ENCODE assay signal across 8 cellular contexts in the genomic region with DNA sequence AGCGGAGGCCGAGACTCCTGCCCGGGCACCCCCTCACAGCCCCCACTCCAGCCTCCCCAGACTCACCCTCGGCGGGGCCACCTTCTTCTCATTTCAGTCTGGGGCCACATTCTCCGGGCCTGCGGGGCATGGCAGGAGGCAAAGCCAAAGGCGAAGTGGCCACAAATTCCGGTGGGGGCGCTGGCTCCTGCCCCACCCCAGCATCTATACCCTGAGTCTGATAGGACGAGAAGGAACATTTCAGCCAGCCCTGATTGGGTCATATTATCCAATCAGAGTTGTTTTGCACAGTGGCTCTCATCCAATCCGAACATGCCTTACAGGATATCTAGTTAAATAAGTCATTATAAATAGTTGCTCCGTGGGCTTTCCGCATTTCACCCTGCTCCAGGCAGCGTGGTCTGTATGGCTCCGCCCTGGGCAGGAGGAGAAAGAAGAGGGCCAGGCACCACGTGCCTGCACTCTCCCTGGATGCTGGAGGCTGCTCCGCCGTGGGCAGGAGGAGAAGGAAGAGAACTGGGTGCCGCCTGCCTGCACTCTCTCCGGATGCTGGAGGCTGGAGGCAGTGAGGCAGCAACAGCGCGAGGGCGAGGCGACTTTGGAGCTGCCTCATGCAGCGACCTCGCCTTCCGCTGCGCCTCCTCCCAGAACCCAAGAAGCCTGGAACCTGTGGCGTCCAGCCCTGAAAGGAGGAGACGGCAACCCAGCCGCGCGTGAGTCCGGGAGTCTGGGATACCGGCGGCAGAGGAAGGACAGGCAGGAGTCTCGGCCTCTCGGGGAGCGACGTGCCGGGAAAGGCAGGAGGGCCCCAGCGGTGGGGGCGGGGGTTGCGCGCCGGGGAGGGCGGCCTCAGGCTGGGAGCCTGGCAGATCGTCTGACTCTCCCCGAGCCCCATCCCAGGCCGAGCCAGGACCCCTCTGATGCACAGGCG.
DNase-seq lines count a peak whose midpoint lies in the region; ATAC-seq and TF ChIP-seq lines count a peak whose summit lies in the region.

No MANE protein-coding gene starts in this region.

- H3K9ac ChIP-seq in parathyroid adenoma, result no peak overlapping the region

- no peaks in the 10 kb centered on the region for H3K79me2 ChIP-seq in parathyroid adenoma

- H3K4me3 ChIP-seq in epithelial cell of proximal tubule (ENCODE audit: low read depth, low read length), result peak overlapping the region; percentile 78
- peak overlapping the region; percentile 59 for H3K4me3 ChIP-seq in parathyroid adenoma (ENCODE audit: low read depth, low read length)

- TF ChIP-seq CTCF in C4-2B (conservative IDR thresholded peaks at IDR 0.05), result peak; percentile 46
- TF ChIP-seq CTCF in epithelial cell of proximal tubule (conservative IDR thresholded peaks at IDR 0.05; ENCODE audit: low read depth, low read length), result no peak
- no peak for TF ChIP-seq CTCF in parathyroid adenoma (IDR thresholded peaks at IDR 0.05)
- TF ChIP-seq CTCF in GM20000 (IDR thresholded peaks at IDR 0.05; ENCODE audit: extremely low read depth, missing control alignments), result no peak

- DNase-seq in NCI-H2227 (lab: John Stamatoyannopoulos, UW; ENCODE audit: unreplicated experiment) (peak; percentile 68), epithelial cell of proximal tubule (ENCODE audit: low read depth) (no peak), KG1 (lab: John Stamatoyannopoulos, UW) (no peak), GM20000 (ENCODE audit: low spot score) (no peak)

- H3K4me2 ChIP-seq in parathyroid adenoma (ENCODE audit: low read length), result peak overlapping the region; percentile 56

- no peaks in the 10 kb centered on the region for H3K9me3 ChIP-seq in parathyroid adenoma (ENCODE audit: control insufficient read depth, low read length)

- H2AFZ ChIP-seq in parathyroid adenoma, result no peak overlapping the region

- ATAC-seq in GM19328 (IDR thresholded peaks at IDR 0.05; ENCODE audit: unreplicated experiment) (no peak), HG02759 (IDR thresholded peaks at IDR 0.05; ENCODE audit: unreplicated experiment) (no peak)

- H3K4me1 ChIP-seq in parathyroid adenoma, result no peaks in the 10 kb centered on the region

- H3K36me3 ChIP-seq in parathyroid adenoma (ENCODE audit: control insufficient read depth, insufficient read depth, low read length), result no peaks in the 10 kb centered on the region

- H3K27ac ChIP-seq in C4-2B (peak overlapping the region; percentile 80), parathyroid adenoma (no peak overlapping the region)

- no peaks in the 10 kb centered on the region for H3K27me3 ChIP-seq in parathyroid adenoma (ENCODE audit: control insufficient read depth, insufficient read depth, low read length)
